Comparison of ENCODE assay signal across 9 cellular contexts in genomic region chr22:37517826-37518450, GRCh38. TPM values are rescaled to one million over a fixed set of nuclear protein-coding genes. Genes with fewer than 3 reads are reported as not detected.
DNase-seq lines count a peak whose midpoint lies in the region; ATAC-seq, FAIRE-seq and TF ChIP-seq lines count a peak whose summit lies in the region.
"Had no signal": no experiment of that assay in that cellular context is flagged by ENCODE, and none has a peak within 500 bp of the region (broad histone marks: within the 10 kb centered on the region; RNA-seq: fewer than 3 reads in every experiment).

No MANE protein-coding gene starts in this region.

- peak overlapping the region; percentile 89 for H3K4me2 ChIP-seq in astrocyte (ENCODE audit: low read length)

- H3K9me3 Mint-ChIP-seq in IgD-negative memory B cell (peaks cover 0 to 1% (median 0%) of the 10 kb centered on the region in 3 donors), astrocyte (ENCODE audit: unreplicated experiment) (peaks cover 3% of the 10 kb centered on the region), immature natural killer cell (no peaks in the 10 kb centered on the region)

- no peak for ATAC-seq in GM18511 (IDR thresholded peaks at IDR 0.05; ENCODE audit: unreplicated experiment)

- H2AFZ ChIP-seq in astrocyte (ENCODE audit: low read depth, low read length) = peak overlapping the region; percentile 87

- peaks cover 3% of the 10 kb centered on the region for H3K36me3 ChIP-seq in astrocyte (ENCODE audit: insufficient read depth, low read length)
- H3K36me3 ChIP-seq in small intestine (ENCODE audit: control insufficient read depth in 2 of 2, insufficient read depth in 2 of 2, low read length in 2 of 2) = peaks cover 0 to 5% of the 10 kb centered on the region in 2 donors

- H3K27me3 ChIP-seq in astrocyte (ENCODE audit: insufficient read depth, low read length) (no peaks in the 10 kb centered on the region), small intestine (ENCODE audit: control insufficient read depth in 2 of 2, insufficient read depth in 2 of 2, low read length in 2 of 2) (peaks cover 0 to 2% of the 10 kb centered on the region in 2 donors)

- H3K4me1 Mint-ChIP-seq in IgD-negative memory B cell (peaks cover 0 to 9% (median 4%) of the 10 kb centered on the region in 3 donors), astrocyte (ENCODE audit: low read depth, unreplicated experiment) (peaks cover 24% of the 10 kb centered on the region), immature natural killer cell (peaks cover 7 to 10% of the 10 kb centered on the region in 2 donors)

- DNase-seq in astrocyte (ENCODE audit: low read depth) (no peak), immature natural killer cell (no peak), small intestine (no peak), ureter (ENCODE audit: low spot score) (no peak), NCI-H2081 treated with DMSO at 0.1 percent for 48 hours (lab: John Stamatoyannopoulos, UW) (no peak)

- peaks cover 22% of the 10 kb centered on the region for H4K20me1 ChIP-seq in astrocyte (ENCODE audit: insufficient read depth, low read length)

- H3K4me3 ChIP-seq in astrocyte (ENCODE audit: insufficient read depth, low read depth, low read length) (peak overlapping the region; percentile 68), small intestine (ENCODE audit: low read depth in 1 of 2, low read length in 2 of 2) (peak overlapping the region in 1 of 2 donors; percentile 88)

- FAIRE-seq in astrocyte (lab: Jason Lieb, UNC) = no peak
- no peak for FAIRE-seq in small intestine (lab: Jason Lieb, UNC)
- FAIRE-seq: H54 had no signal

- peaks cover 35% of the 10 kb centered on the region for H3K27me3 Mint-ChIP-seq in IgD-negative memory B cell
- H3K27me3 Mint-ChIP-seq in astrocyte (ENCODE audit: low read depth, unreplicated experiment) = peaks cover 3% of the 10 kb centered on the region
- peaks cover 9 to 16% (median 9%) of the 10 kb centered on the region in 3 donors for H3K27me3 Mint-ChIP-seq in immature natural killer cell (ENCODE audit: low read depth in 3 of 3)

- peaks cover 23% of the 10 kb centered on the region for H3K4me1 ChIP-seq in astrocyte (ENCODE audit: insufficient read depth, low read length)
- peaks cover 2 to 4% of the 10 kb centered on the region in 2 donors for H3K4me1 ChIP-seq in small intestine (ENCODE audit: control insufficient read depth in 2 of 2, insufficient read depth in 1 of 2, low read depth in 1 of 2, low read length in 1 of 2)

- 49 to 76% (median 59%) methylated on average over 14 to 15 of the region's 15 CpGs for WGBS in small intestine, 3 donors

- H3K9me3 ChIP-seq in astrocyte (ENCODE audit: insufficient read depth, low read depth, low read length) (no peaks in the 10 kb centered on the region), small intestine (ENCODE audit: control insufficient read depth, low read depth) (no peaks in the 10 kb centered on the region)

- H3K27ac ChIP-seq in astrocyte (ENCODE audit: low read depth, low read length) = no peak overlapping the region
- H3K27ac ChIP-seq in small intestine (ENCODE audit: low read depth in 1 of 2, low read length in 1 of 2) = peak overlapping the region; percentile 68 to 98

- no peak overlapping the region for H3K27ac Mint-ChIP-seq in IgD-negative memory B cell
- peak overlapping the region; percentile 3 for H3K27ac Mint-ChIP-seq in astrocyte (ENCODE audit: unreplicated experiment)
- no peak overlapping the region for H3K27ac Mint-ChIP-seq in immature natural killer cell

- peak overlapping the region; percentile 67 to 89 (median 75) for H3K4me3 Mint-ChIP-seq in IgD-negative memory B cell
- peak overlapping the region; percentile 90 for H3K4me3 Mint-ChIP-seq in astrocyte (ENCODE audit: unreplicated experiment)
- H3K4me3 Mint-ChIP-seq in immature natural killer cell = peak overlapping the region; percentile 70 to 85 (median 83)

- H3K36me3 Mint-ChIP-seq in IgD-negative memory B cell (no peaks in the 10 kb centered on the region), astrocyte (ENCODE audit: low read depth, unreplicated experiment) (peaks cover 9% of the 10 kb centered on the region), immature natural killer cell (peaks cover 0 to 3% (median 0%) of the 10 kb centered on the region in 3 donors)

- H3K9ac ChIP-seq in astrocyte (ENCODE audit: low read length) = peak overlapping the region; percentile 80

- H3K79me2 ChIP-seq in astrocyte (ENCODE audit: insufficient read depth, low read length) = peaks cover 50% of the 10 kb centered on the region

- TF ChIP-seq CTCF in astrocyte (IDR thresholded peaks at IDR 0.05; ENCODE audit: insufficient read depth, low read depth, low read length) = no peak

RNA-seq across cellular contexts. Expression of gene CARD10, which starts 1.3 kb away (rescaled TPM):
- polyA plus RNA-seq in IgD-negative memory B cell (not detected), immature natural killer cell (under 1 TPM in 2 of 3 donors, not detected in 1; 0.13 to 0.36 TPM), small intestine (100 to 1,000 TPM in 2 of 3 donors, 10 to 100 TPM in 1; 48.2 to 129 (median 129) TPM)
- total RNA-seq in astrocyte (19.7 and 22.6 TPM in 2 replicates), ureter (14.9 TPM)

RNA-seq across cellular contexts. Expression of gene MFNG, which starts 31.8 kb away (rescaled TPM):
- polyA plus RNA-seq in IgD-negative memory B cell = 212 TPM
- total RNA-seq in astrocyte = 0.87 and 1.4 TPM in 2 replicates
- 100 to 1,000 TPM; 235 to 361 (median 286) TPM for polyA plus RNA-seq in immature natural killer cell
- polyA plus RNA-seq in small intestine = 10 to 100 TPM; 19.2 to 21.3 (median 20.5) TPM
- 20.3 TPM for total RNA-seq in ureter
- total RNA-seq: SK-MEL-5 had no signal

RNA-seq across cellular contexts. Expression of gene CDC42EP1, which starts 42.3 kb away (rescaled TPM):
- polyA plus RNA-seq in IgD-negative memory B cell = 0.19 TPM
- total RNA-seq in astrocyte = 106 and 109 TPM in 2 replicates
- polyA plus RNA-seq in immature natural killer cell = under 1 TPM in 2 of 3 donors, not detected in 1; 0.17 to 0.40 TPM
- polyA plus RNA-seq in small intestine = 10 to 100 TPM; 19.7 to 81.5 (median 29.5) TPM
- total RNA-seq in ureter = 33.4 TPM

Comparison
In these comparisons a context has a peak if more than half of its experiments do, and no peak if none do; other contexts are left out.
1. RNA of gene CARD10, which starts 1.3 kb away (polyA plus RNA-seq): 48.2 to 129 TPM in small intestine; 0.13 to 0.36 TPM in immature natural killer cell and not detected in IgD-negative memory B cell (single experiment); every median in the first group is over 10 times any median in the second.
2. RNA of gene CDC42EP1, which starts 42.3 kb away (polyA plus RNA-seq): 19.7 to 81.5 TPM in small intestine; 0.19 TPM in IgD-negative memory B cell (single experiment) and 0.17 to 0.40 TPM in immature natural killer cell; every median in the first group is over 10 times any median in the second.
3. Peak in every context shown above with its lines, with median percentiles within 50 percentile points of each other: H3K4me3 Mint-ChIP-seq.